Comparison of ENCODE assay signal across 33 cellular contexts in genomic region chr20:61205769-61206168, GRCh38. TPM values are rescaled to one million over a fixed set of nuclear protein-coding genes. Genes with fewer than 3 reads are reported as not detected.
"Had no signal": no experiment of that assay in that cellular context is flagged by ENCODE, and none has a peak within 500 bp of the region (broad histone marks: within the 10 kb centered on the region; RNA-seq: fewer than 3 reads in every experiment).

No MANE protein-coding gene starts in this region.

- H3K9me3 Mint-ChIP-seq: activated CD4-positive, alpha-beta memory T cell treated with anti-CD3 and anti-CD28 coated beads, Interleukin-2, amount 10 ng/mL, durations not matched to agents 7 days and 5 days had no signal

- H2AFZ ChIP-seq: PC-9 had no signal

- H3K27ac ChIP-seq: PC-9, SJCRH30, SK-N-MC, WERI-Rb-1 had no signal

- H3K36me3 ChIP-seq: SJCRH30, WERI-Rb-1 had no signal

- H3K27ac Mint-ChIP-seq: activated CD4-positive, alpha-beta memory T cell treated with anti-CD3 and anti-CD28 coated beads, Interleukin-2, amount 10 ng/mL, durations not matched to agents 7 days and 5 days; activated CD8-positive, alpha-beta memory T cell treated with anti-CD3 and anti-CD28 coated beads, Interleukin-2, amount 10 ng/mL, durations not matched to agents 7 days and 5 days; activated naive CD4-positive, alpha-beta T cell treated with anti-CD3 and anti-CD28 coated beads, Interleukin-2, amount 10 ng/mL, durations not matched to agents 7 days and 5 days; activated naive CD8-positive, alpha-beta T cell; activated naive CD8-positive, alpha-beta T cell treated with anti-CD3 and anti-CD28 coated beads, Interleukin-2, amount 50 U/mL, for 24 hours; brain had no signal

- H3K36me3 Mint-ChIP-seq: activated CD8-positive, alpha-beta memory T cell treated with anti-CD3 and anti-CD28 coated beads, Interleukin-2, amount 10 ng/mL, durations not matched to agents 7 days and 5 days; activated naive CD4-positive, alpha-beta T cell treated with anti-CD3 and anti-CD28 coated beads, Interleukin-2, amount 10 ng/mL, durations not matched to agents 7 days and 5 days; activated naive CD8-positive, alpha-beta T cell; brain had no signal

- H3K27me3 Mint-ChIP-seq: activated CD4-positive, alpha-beta memory T cell treated with anti-CD3 and anti-CD28 coated beads, Interleukin-2, amount 10 ng/mL, durations not matched to agents 7 days and 5 days; activated CD8-positive, alpha-beta memory T cell treated with anti-CD3 and anti-CD28 coated beads, Interleukin-2, amount 10 ng/mL, durations not matched to agents 7 days and 5 days; activated naive CD4-positive, alpha-beta T cell treated with anti-CD3 and anti-CD28 coated beads, Interleukin-2, amount 10 ng/mL, durations not matched to agents 7 days and 5 days had no signal

- DNase-seq: activated CD4-positive, alpha-beta memory T cell treated with anti-CD3 and anti-CD28 coated beads, Interleukin-2, amount 10 ng/mL, durations not matched to agents 7 days and 5 days; activated CD4-positive, alpha-beta T cell treated with anti-CD3 and anti-CD28 coated beads for 1 hour; activated CD4-positive, alpha-beta T cell treated with anti-CD3 and anti-CD28 coated beads for 48 hours; activated CD4-positive, CD25-positive, alpha-beta regulatory T cell; activated CD8-positive, alpha-beta memory T cell treated with anti-CD3 and anti-CD28 coated beads for 24 hours; activated CD8-positive, alpha-beta memory T cell treated with anti-CD3 and anti-CD28 coated beads, Interleukin-2, amount 10 ng/mL, durations not matched to agents 7 days and 5 days; activated CD8-positive, alpha-beta memory T cell treated with anti-CD3 and anti-CD28 coated beads, Interleukin-2, amount 50 U/mL, for 48 hours; activated effector memory CD4-positive, alpha-beta T cell treated with Interleukin-2 at 50 U/mL for 16 hours; activated naive CD4-positive, alpha-beta T cell treated with anti-CD3 and anti-CD28 coated beads, Interleukin-2, amount 10 ng/mL, durations not matched to agents 7 days and 5 days; activated naive CD8-positive, alpha-beta T cell treated with anti-CD3 and anti-CD28 coated beads, Interleukin-2, amount 50 U/mL, for 24 hours; activated T-cell treated with anti-CD3 and anti-CD28 coated beads, Interleukin-2, amount 50 U/mL, for 48 hours; anterior cingulate cortex; central memory CD4-positive, alpha-beta T cell; Kasumi-1; KG1; NCI-H1105; NCI-H1417 treated with DMSO at 0.1 percent for 48 hours; NCI-H1930; NCI-H2081 treated with DMSO at 0.1 percent for 48 hours; NCI-H345; NCI-H524 treated with DMSO at 0.1 percent for 48 hours; PC-9; SHP77; SJCRH30; T1000; WERI-Rb-1 had no signal

- H3K9me3 ChIP-seq: SJCRH30 had no signal

- H3K4me2 ChIP-seq: PC-9 had no signal

- H3K4me1 ChIP-seq: SJCRH30 had no signal

- ATAC-seq: activated CD8-positive, alpha-beta memory T cell treated with anti-CD3 and anti-CD28 coated beads, Interleukin-2, amount 10 ng/mL, durations not matched to agents 7 days and 5 days; activated naive CD8-positive, alpha-beta T cell treated with anti-CD3 and anti-CD28 coated beads, Interleukin-2, amount 50 U/mL, for 24 hours had no signal

- H3K4me3 Mint-ChIP-seq: activated CD4-positive, alpha-beta memory T cell treated with anti-CD3 and anti-CD28 coated beads, Interleukin-2, amount 10 ng/mL, durations not matched to agents 7 days and 5 days; activated CD8-positive, alpha-beta memory T cell treated with anti-CD3 and anti-CD28 coated beads, Interleukin-2, amount 10 ng/mL, durations not matched to agents 7 days and 5 days; activated naive CD4-positive, alpha-beta T cell treated with anti-CD3 and anti-CD28 coated beads, Interleukin-2, amount 10 ng/mL, durations not matched to agents 7 days and 5 days; activated naive CD8-positive, alpha-beta T cell; activated naive CD8-positive, alpha-beta T cell treated with anti-CD3 and anti-CD28 coated beads, Interleukin-2, amount 50 U/mL, for 24 hours; brain had no signal

- H3K4me3 ChIP-seq: PC-9, SJCRH30, SK-N-MC had no signal

- H3K4me1 Mint-ChIP-seq: activated CD4-positive, alpha-beta memory T cell treated with anti-CD3 and anti-CD28 coated beads, Interleukin-2, amount 10 ng/mL, durations not matched to agents 7 days and 5 days; activated CD8-positive, alpha-beta memory T cell treated with anti-CD3 and anti-CD28 coated beads, Interleukin-2, amount 10 ng/mL, durations not matched to agents 7 days and 5 days; activated naive CD4-positive, alpha-beta T cell treated with anti-CD3 and anti-CD28 coated beads, Interleukin-2, amount 10 ng/mL, durations not matched to agents 7 days and 5 days; activated naive CD8-positive, alpha-beta T cell treated with anti-CD3 and anti-CD28 coated beads, Interleukin-2, amount 50 U/mL, for 24 hours had no signal

RNA-seq across cellular contexts. Expression of gene CDH4, which starts 46.3 kb away (rescaled TPM):
- total RNA-seq: NCI-H460; OCI-LY7; PC-9; T-helper 1 cell treated with Interleukin-12 subunit alpha and Interleukin-12 subunit beta and Interleukin-4 antibody, amounts not matched to agents 30 ng/mL and 1 ng/mL, for 36 hours; T-helper 2 cell treated with Interferon-gamma antibody and Interleukin-4, amounts not matched to agents 100 ng/mL and 5 ng/mL, for 36 hours had no signal
